In the genomic region with DNA sequence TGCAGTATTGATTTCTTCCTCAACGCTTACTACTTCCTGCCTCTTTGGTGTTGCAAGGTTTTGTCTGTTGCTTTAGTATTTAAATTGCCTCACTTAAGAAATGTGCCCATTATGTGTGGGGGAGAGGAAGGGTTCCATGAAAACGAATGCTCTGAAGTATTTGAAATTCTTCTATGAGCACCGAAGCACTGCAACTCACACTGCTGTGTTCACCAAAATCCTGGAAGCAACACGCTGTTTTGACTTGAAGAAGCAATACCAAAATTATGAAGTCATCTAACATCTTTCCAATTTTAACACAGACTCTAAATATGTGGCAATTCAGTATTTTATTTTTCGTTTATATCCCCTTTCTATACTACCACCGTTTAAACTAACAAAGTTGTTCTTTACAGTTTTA, we compare ENCODE assay signal across 22 cellular contexts.
DNase-seq lines count a peak whose midpoint lies in the region; ATAC-seq and TF ChIP-seq lines count a peak whose summit lies in the region.
"Had no signal": no experiment of that assay in that cellular context is flagged by ENCODE, and none has a peak within 500 bp of the region (broad histone marks: within the 10 kb centered on the region; RNA-seq: fewer than 3 reads in every experiment).

No MANE protein-coding gene starts in this region.

- H3K36me3 ChIP-seq in IMR-90 (ENCODE audit: control insufficient read depth, insufficient read depth, low read length) (peaks cover 2% of the 10 kb centered on the region; the same call in 1 of the 2 replicates), left ventricle myocardium inferior (no peaks in the 10 kb centered on the region), smooth muscle cell (ENCODE audit: low read depth) (no peaks in the 10 kb centered on the region), H7 (replicated peaks; ENCODE audit: control insufficient read depth, insufficient read depth, low read length) (no peaks in the 10 kb centered on the region)
- H3K36me3 ChIP-seq: BE2C had no signal

- intact Hi-C loops in IMR-90 (cut with micrococcal nuclease) = no loop called here
- intact Hi-C loops in left ventricle myocardium inferior (cut with micrococcal nuclease) = no loop called here

- H4K5ac ChIP-seq in IMR-90 (ENCODE audit: low read depth, low read length) = no peak overlapping the region

- H3K4me1 ChIP-seq in IMR-90 (ENCODE audit: control insufficient read depth, insufficient read depth, low read length) = peaks cover 3% of the 10 kb centered on the region; the same call in 1 of the 2 replicates
- H3K4me1 ChIP-seq in left ventricle myocardium inferior = peaks cover 45% of the 10 kb centered on the region
- no peaks in the 10 kb centered on the region for H3K4me1 ChIP-seq in smooth muscle cell (ENCODE audit: low read depth)

- no peaks in the 10 kb centered on the region for H4K20me1 ChIP-seq in IMR-90 (ENCODE audit: insufficient read depth, low read length)
- peaks cover 3% of the 10 kb centered on the region for H4K20me1 ChIP-seq in smooth muscle cell (ENCODE audit: low read depth)

- no peak overlapping the region for H2AK9ac ChIP-seq in IMR-90 (replicated peaks; ENCODE audit: low read depth, low read length, poor library complexity)

- H3K79me2 ChIP-seq in smooth muscle cell (ENCODE audit: low read depth) = peaks cover 72% of the 10 kb centered on the region

- no peak for TF ChIP-seq POLR2A in IMR-90 (IDR thresholded peaks at IDR 0.05; ENCODE audit: low read depth, low read length)

- H3K4me2 ChIP-seq in IMR-90 (ENCODE audit: low read depth, low read length) = no peak overlapping the region
- peak overlapping the region; percentile 12 for H3K4me2 ChIP-seq in smooth muscle cell

- no peak overlapping the region for H3K23ac ChIP-seq in IMR-90 (ENCODE audit: low read depth, low read length)

- no peak overlapping the region for H2BK15ac ChIP-seq in IMR-90 (ENCODE audit: low read depth, low read length)

- 0 out of 2 replicates have a peak, but pooled peaks cover 2% of the 10 kb centered on the region for H3K9me1 ChIP-seq in IMR-90 (ENCODE audit: insufficient read depth, low read length)

- BruUV-seq in IMR-90 (replicated peaks; lab: Mats Ljungman, UMichigan) = no TSS peak

- TF ChIP-seq CTCF in IMR-90 (conservative IDR thresholded peaks at IDR 0.05; ENCODE audit: low read depth, low read length) = no peak
- no peak for TF ChIP-seq CTCF in cardiac fibroblast (IDR thresholded peaks at IDR 0.05; ENCODE audit: low read depth, low read length)
- no peak for TF ChIP-seq CTCF in left ventricle myocardium inferior (IDR thresholded peaks at IDR 0.05; ENCODE audit: borderline replicate concordance)
- no peak for TF ChIP-seq CTCF in smooth muscle cell (IDR thresholded peaks at IDR 0.05; ENCODE audit: borderline replicate concordance, insufficient read depth, poor library complexity, severe bottlenecking)

- POLR2A ChIA-PET in IMR-90 (lab: Charles Lee; ENCODE audit: unreplicated experiment) = no interaction called here

- no peak overlapping the region for H3K56ac ChIP-seq in IMR-90 (ENCODE audit: extremely low read depth, insufficient read depth, low read length)

- H3K9ac ChIP-seq in IMR-90 (ENCODE audit: low read depth, low read length) = no peak overlapping the region
- no peak overlapping the region for H3K9ac ChIP-seq in smooth muscle cell (ENCODE audit: low read depth)

- DNase-seq in IMR-90 = peak; percentile 34
- DNase-seq in cardiac fibroblast (ENCODE audit: low read depth in 2 of 2) = peak; percentile 60 to 79
- no peak for DNase-seq in left ventricle myocardium inferior
- DNase-seq in smooth muscle cell (lab: John Stamatoyannopoulos, UW; ENCODE audit: unreplicated experiment) = no peak
- no peak for DNase-seq in NCI-H2227 (lab: John Stamatoyannopoulos, UW; ENCODE audit: unreplicated experiment)
- no peak for DNase-seq in cerebellar cortex (ENCODE audit: low spot score)
- DNase-seq in H7 = no peak
- DNase-seq: activated CD4-positive, alpha-beta T cell treated with anti-CD3 and anti-CD28 coated beads, Interleukin-2, amount 50 U/mL, for 4 hours; activated naive CD4-positive, alpha-beta T cell; activated T-cell treated with anti-CD3 and anti-CD28 coated beads for 4 hours; anterior cingulate cortex; BE2C; HCEC 1CT; head of caudate nucleus; KG1; NCI-H1092; NCI-H748 treated with DMSO at 0.1 percent for 48 hours; small intestine; T-helper 1 cell had no signal

- peaks cover 32 to 46% of the 10 kb centered on the region in 2 experiments for H3K79me1 ChIP-seq in IMR-90 (ENCODE audit: low read depth in 1 of 2, low read length in 2 of 2)

- H2AK5ac ChIP-seq in IMR-90 (ENCODE audit: low read depth, low read length) = no peak overlapping the region

- peaks cover 19% of the 10 kb centered on the region for H3F3A ChIP-seq in smooth muscle cell (ENCODE audit: low read depth)

- H2BK120ac ChIP-seq in IMR-90 (ENCODE audit: low read depth, low read length) = no peak overlapping the region

- no peaks in the 10 kb centered on the region for H3K27me3 ChIP-seq in IMR-90 (ENCODE audit: control insufficient read depth, insufficient read depth, low read length)
- no peaks in the 10 kb centered on the region for H3K27me3 ChIP-seq in left ventricle myocardium inferior (ENCODE audit: low read depth)
- no peaks in the 10 kb centered on the region for H3K27me3 ChIP-seq in smooth muscle cell (ENCODE audit: low read depth)
- no peaks in the 10 kb centered on the region for H3K27me3 ChIP-seq in H7 (ENCODE audit: control insufficient read depth, insufficient read depth, low read length)
- H3K27me3 ChIP-seq: BE2C had no signal

- no peak overlapping the region for H4K91ac ChIP-seq in IMR-90 (ENCODE audit: insufficient read depth, low read depth, low read length)

- WGBS in IMR-90 (ENCODE audit: extremely low coverage in 2 of 2, insufficient read length in 1 of 2), 2 experiments = no CpG with 5 or more reads among the region's 6 CpGs
- WGBS in smooth muscle cell (ENCODE audit: low lambda C conversion rate) = 80% methylated on average over 6 of the region's 6 CpGs

- H2AFZ ChIP-seq in IMR-90 (replicated peaks; ENCODE audit: low read length, poor library complexity) = no peak overlapping the region
- no peak overlapping the region for H2AFZ ChIP-seq in smooth muscle cell (ENCODE audit: low read depth)

- no peak overlapping the region for H3K14ac ChIP-seq in IMR-90 (replicated peaks; ENCODE audit: low read depth, low read length)

- H3K18ac ChIP-seq in IMR-90 (ENCODE audit: low read depth, low read length) = no peak overlapping the region

- no peak overlapping the region for H2BK20ac ChIP-seq in IMR-90 (ENCODE audit: low read depth, low read length)

- dilution Hi-C loops in IMR-90 (cut with HindIII; ENCODE audit: low sequenced_read_pairs, unreplicated experiment) = no loop called here

- no peaks in the 10 kb centered on the region for H3K9me3 ChIP-seq in IMR-90 (ENCODE audit: control insufficient read depth, insufficient read depth, low read length)
- H3K9me3 ChIP-seq in left ventricle myocardium inferior (replicated peaks) = peaks cover 9% of the 10 kb centered on the region
- H3K9me3 ChIP-seq in smooth muscle cell (replicated peaks; ENCODE audit: low read depth) = no peaks in the 10 kb centered on the region
- H3K9me3 ChIP-seq: BE2C had no signal

- H2BK5ac ChIP-seq in IMR-90 (ENCODE audit: low read depth, low read length, poor library complexity, severe bottlenecking) = no peak overlapping the region

- TF ChIP-seq RAD21 in IMR-90 (IDR thresholded peaks at IDR 0.05; ENCODE audit: low read length) = no peak

- no peak for ATAC-seq in IMR-90 (ENCODE audit: low read depth)

- no peak overlapping the region for H3K4me3 ChIP-seq in IMR-90 (ENCODE audit: insufficient read depth, low read depth, low read length)
- H3K4me3 ChIP-seq in cardiac fibroblast (replicated peaks in 1 of 2; ENCODE audit: low read depth in 2 of 2, low read length in 2 of 2) = no peak overlapping the region
- no peak overlapping the region for H3K4me3 ChIP-seq in left ventricle myocardium inferior
- no peak overlapping the region for H3K4me3 ChIP-seq in smooth muscle cell
- no peak overlapping the region for H3K4me3 ChIP-seq in H7 (ENCODE audit: insufficient read depth, low read depth, low read length)
- H3K4me3 ChIP-seq: lung had no signal

- CTCF ChIA-PET in IMR-90 (lab: Yijun Ruan, JAX) = no interaction called here

- H4K8ac ChIP-seq in IMR-90 (ENCODE audit: low read depth in 2 of 2, low read length in 2 of 2) = no peak overlapping the region

- in situ Hi-C loops in IMR-90 (cut with MboI; ENCODE audit: low sequenced_read_pairs) = no loop called here

- H3K27ac ChIP-seq in IMR-90 (ENCODE audit: insufficient read depth, low read length) = no peak overlapping the region
- H3K27ac ChIP-seq in left ventricle myocardium inferior (replicated peaks) = peak overlapping the region; percentile 45
- peak overlapping the region; percentile 96 for H3K27ac ChIP-seq in smooth muscle cell (ENCODE audit: low read depth)
- H3K27ac ChIP-seq: RWPE1, VCaP had no signal

- H3K4ac ChIP-seq in IMR-90 (ENCODE audit: low read depth, low read length) = no peak overlapping the region

TF ChIP-seq in IMR-90, 13 proteins besides CTCF, POLR2A, EP300 and RAD21 (continues in another document):
- TF ChIP-seq FOS (IDR thresholded peaks at IDR 0.05; ENCODE audit: low read depth, low read length) (no peak), RCOR1 (IDR thresholded peaks at IDR 0.05; ENCODE audit: insufficient replicate concordance, low read length) (no peak), NFE2L2 (IDR thresholded peaks at IDR 0.05; ENCODE audit: low read depth, low read length) (no peak), RFX5 (IDR thresholded peaks at IDR 0.05; ENCODE audit: low read depth, low read length) (no peak), CHD1 (IDR thresholded peaks at IDR 0.05; ENCODE audit: low read depth, low read length) (no peak), CEBPB (IDR thresholded peaks at IDR 0.05; ENCODE audit: low read depth, low read length) (no peak), MAZ (IDR thresholded peaks at IDR 0.05; ENCODE audit: borderline replicate concordance, low read depth, low read length) (no peak), SMC3 (IDR thresholded peaks at IDR 0.05; ENCODE audit: low read depth, low read length) (no peak)
- TF ChIP-seq, protein P1, sequence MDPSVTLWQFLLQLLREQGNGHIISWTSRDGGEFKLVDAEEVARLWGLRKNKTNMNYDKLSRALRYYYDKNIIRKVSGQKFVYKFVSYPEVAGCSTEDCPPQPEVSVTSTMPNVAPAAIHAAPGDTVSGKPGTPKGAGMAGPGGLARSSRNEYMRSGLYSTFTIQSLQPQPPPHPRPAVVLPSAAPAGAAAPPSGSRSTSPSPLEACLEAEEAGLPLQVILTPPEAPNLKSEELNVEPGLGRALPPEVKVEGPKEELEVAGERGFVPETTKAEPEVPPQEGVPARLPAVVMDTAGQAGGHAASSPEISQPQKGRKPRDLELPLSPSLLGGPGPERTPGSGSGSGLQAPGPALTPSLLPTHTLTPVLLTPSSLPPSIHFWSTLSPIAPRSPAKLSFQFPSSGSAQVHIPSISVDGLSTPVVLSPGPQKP (IDR thresholded peaks at IDR 0.05; ENCODE audit: borderline replicate concordance, low read depth, low read length) = no peak

Comparison
In these comparisons a context has a peak if more than half of its experiments do, and no peak if none do; other contexts are left out.
1. DNase-seq: peak in IMR-90 (single experiment) and cardiac fibroblast (2 of 2); none in left ventricle myocardium inferior (single experiment), smooth muscle cell (single experiment), NCI-H2227 (single experiment), cerebellar cortex (single experiment) and H7 (single experiment).